21 cellular contexts compared by ENCODE assay signal in the genomic region with DNA sequence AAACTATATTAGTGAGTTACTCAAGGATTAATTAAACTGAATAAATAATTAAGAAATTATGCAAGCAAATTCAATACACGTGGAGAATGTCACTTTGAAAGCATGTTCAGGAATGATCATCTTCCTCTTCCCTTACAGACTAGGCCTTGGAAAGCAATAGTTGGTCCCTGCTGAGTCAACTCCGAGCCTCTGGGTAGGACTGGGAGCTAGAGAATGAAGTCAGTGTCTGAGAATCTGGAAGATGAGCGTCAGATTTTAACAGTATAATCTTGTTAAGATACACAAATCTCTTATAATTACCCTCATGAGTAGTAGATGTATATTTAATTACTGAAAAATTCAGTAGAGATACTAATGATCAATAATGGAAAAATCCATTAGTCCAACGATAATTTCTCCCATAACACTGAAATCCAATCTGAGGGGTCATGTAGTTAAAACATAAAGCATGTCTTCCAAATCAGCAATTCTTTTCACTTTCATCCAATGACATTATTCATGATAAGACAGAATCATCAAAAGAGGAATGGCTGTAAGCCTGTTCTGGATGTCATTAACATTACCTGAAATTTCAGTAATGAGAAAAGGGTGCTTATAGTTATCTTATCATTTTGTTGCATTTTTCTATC.
DNase-seq lines count a peak whose midpoint lies in the region; FAIRE-seq and TF ChIP-seq lines count a peak whose summit lies in the region.
"Had no signal": no experiment of that assay in that cellular context is flagged by ENCODE, and none has a peak within 500 bp of the region (broad histone marks: within the 10 kb centered on the region; RNA-seq: fewer than 3 reads in every experiment).

No MANE protein-coding gene starts in this region.

- no peak overlapping the region for H3K4me3 Mint-ChIP-seq in mesothelial cell of epicardium
- H3K4me3 Mint-ChIP-seq: CD14-positive monocyte had no signal

- no peaks in the 10 kb centered on the region for H3K27me3 Mint-ChIP-seq in mesothelial cell of epicardium (ENCODE audit: low read depth)

- no peak overlapping the region for H3K9ac ChIP-seq in BLaER1

- H3K27ac Mint-ChIP-seq in mesothelial cell of epicardium: peak overlapping the region; percentile 84
- H3K27ac Mint-ChIP-seq: CD14-positive monocyte had no signal

- H3K27ac ChIP-seq in BLaER1: no peak overlapping the region
- peak overlapping the region; percentile 91 for H3K27ac ChIP-seq in WERI-Rb-1
- no peak overlapping the region for H3K27ac ChIP-seq in small intestine (ENCODE audit: low read depth in 1 of 2, low read length in 1 of 2)
- H3K27ac ChIP-seq: A549, PC-9, RWPE1 had no signal

- H3K9me3 Mint-ChIP-seq in mesothelial cell of epicardium: no peaks in the 10 kb centered on the region

- WGBS in small intestine, 3 donors: 70 to 81% (median 71%) methylated on average over 4 of the region's 4 CpGs

- H3K4me3 ChIP-seq in BLaER1 (no peak overlapping the region), WERI-Rb-1 (ENCODE audit: low read depth, low read length) (no peak overlapping the region), small intestine (ENCODE audit: low read depth in 1 of 2, low read length in 2 of 2) (no peak overlapping the region)
- H3K4me3 ChIP-seq: A549, PC-9 had no signal

- H4K20me1 ChIP-seq in BLaER1: no peaks in the 10 kb centered on the region

- H3K4me1 Mint-ChIP-seq in mesothelial cell of epicardium: peaks cover 61% of the 10 kb centered on the region
- H3K4me1 Mint-ChIP-seq: CD14-positive monocyte had no signal

- H3K9me3 ChIP-seq in BLaER1 (no peaks in the 10 kb centered on the region), WERI-Rb-1 (ENCODE audit: severe bottlenecking) (no peaks in the 10 kb centered on the region), small intestine (ENCODE audit: control insufficient read depth, low read depth) (no peaks in the 10 kb centered on the region)
- H3K9me3 ChIP-seq: A549 had no signal

- H3K36me3 Mint-ChIP-seq in mesothelial cell of epicardium: no peaks in the 10 kb centered on the region
- H3K36me3 Mint-ChIP-seq: CD14-positive monocyte had no signal

- peak overlapping the region; percentile 82; the same call in 1 of the 2 replicates for H3K4me2 ChIP-seq in BLaER1
- H3K4me2 ChIP-seq: A549, PC-9 had no signal

- DNase-seq in NCI-H82 (lab: John Stamatoyannopoulos, UW) (peak; percentile 89), WERI-Rb-1 (no peak), mesothelial cell of epicardium (ENCODE audit: low spot score in 2 of 2, unreplicated experiment in 2 of 2) (no peak), GM19239 (ENCODE audit: insufficient read length, low spot score) (no peak), NCI-H1092 treated with DMSO at 0.1 percent for 48 hours (lab: John Stamatoyannopoulos, UW) (no peak), small intestine (no peak)
- no peak for DNase-seq in effector CD4-positive, alpha-beta T cell
- DNase-seq: DMS79 treated with DMSO at 0.1 percent for 48 hours, HCEC 1CT, MM.1S, NCI-H1105, NCI-H1694, NCI-H2081 treated with DMSO at 0.1 percent for 48 hours, NCI-H774, PC-9, SW 1271 had no signal

- H3K36me3 ChIP-seq in BLaER1: no peaks in the 10 kb centered on the region
- H3K36me3 ChIP-seq in WERI-Rb-1: no peaks in the 10 kb centered on the region
- H3K36me3 ChIP-seq in small intestine (ENCODE audit: control insufficient read depth in 2 of 2, insufficient read depth in 2 of 2, low read length in 2 of 2): no peaks in the 10 kb centered on the region

- TF ChIP-seq CTCF in WERI-Rb-1 (IDR thresholded peaks at IDR 0.05; ENCODE audit: low read depth, low read length) (no peak), mesothelial cell of epicardium (IDR thresholded peaks at IDR 0.05; ENCODE audit: unreplicated experiment) (no peak)

- H3K27me3 ChIP-seq in BLaER1 (no peaks in the 10 kb centered on the region), WERI-Rb-1 (ENCODE audit: insufficient read depth, low read depth, severe bottlenecking) (no peaks in the 10 kb centered on the region), small intestine (ENCODE audit: control insufficient read depth in 2 of 2, insufficient read depth in 2 of 2, low read length in 2 of 2) (peaks cover 0 to 4% of the 10 kb centered on the region in 2 donors)

- no peak for FAIRE-seq in GM19239 (lab: Jason Lieb, UNC)
- no peak for FAIRE-seq in small intestine (lab: Jason Lieb, UNC)
- FAIRE-seq: A549, G401.6 had no signal

- peaks cover 44% of the 10 kb centered on the region for H3K4me1 ChIP-seq in BLaER1
- no peaks in the 10 kb centered on the region for H3K4me1 ChIP-seq in small intestine (ENCODE audit: control insufficient read depth in 2 of 2, insufficient read depth in 1 of 2, low read depth in 1 of 2, low read length in 1 of 2)
- H3K4me1 ChIP-seq: A549 had no signal
